Comparison of ENCODE assay signal across 23 cellular contexts in genomic region chr20:51667491-51667890, GRCh38.
"Had no signal": no experiment of that assay in that cellular context is flagged by ENCODE, and none has a peak within 500 bp of the region (broad histone marks: within the 10 kb centered on the region; RNA-seq: fewer than 3 reads in every experiment).

No MANE protein-coding gene starts in this region.

- H3K4me1 Mint-ChIP-seq: nephron had no signal

- H2AFZ ChIP-seq: hepatocyte had no signal

- ATAC-seq: activated naive CD4-positive, alpha-beta T cell treated with anti-CD3 and anti-CD28 coated beads, Interleukin-2, amount 50 U/mL, for 72 hours; activated T-cell treated with anti-CD3 and anti-CD28 coated beads, Interleukin-2, amount 50 U/mL, for 72 hours; left cardiac atrium; stimulated activated naive CD8-positive, alpha-beta T cell treated with anti-CD3 and anti-CD28 coated beads, Interleukin-15, Interleukin-2, amounts not matched to agents 100 U/mL and 50 U/mL, for 24 hours had no signal

- H3K9me3 Mint-ChIP-seq: activated naive CD4-positive, alpha-beta T cell treated with anti-CD3 and anti-CD28 coated beads, Interleukin-2, amount 50 U/mL, for 72 hours; activated T-cell treated with anti-CD3 and anti-CD28 coated beads, Interleukin-2, amount 50 U/mL, for 72 hours; nephron had no signal

- H3K27ac Mint-ChIP-seq: activated naive CD4-positive, alpha-beta T cell treated with anti-CD3 and anti-CD28 coated beads, Interleukin-2, amount 50 U/mL, for 72 hours; activated T-cell treated with anti-CD3 and anti-CD28 coated beads, Interleukin-2, amount 50 U/mL, for 72 hours; nephron had no signal

- H3K27ac ChIP-seq: adrenal gland, hepatocyte, tibial artery, uterus had no signal

- H3K27me3 ChIP-seq: adrenal gland, hepatocyte, tibial artery, uterus had no signal

- H3K36me3 ChIP-seq: uterus had no signal

- DNase-seq: activated CD4-positive, alpha-beta T cell treated with anti-CD3 and anti-CD28 coated beads, Interleukin-2, amount 50 U/mL, for 4 hours; activated CD4-positive, CD25-positive, alpha-beta regulatory T cell treated with anti-CD3 and anti-CD28 coated beads, Interleukin-2, amount 50 U/mL, for 72 hours; activated effector memory CD4-positive, alpha-beta T cell treated with anti-CD3 and anti-CD28 coated beads, Interleukin-2, amount 50 U/mL, for 16 hours; activated T-cell treated with anti-CD3 and anti-CD28 coated beads, Interleukin-2, amount 50 U/mL, for 72 hours; adrenal gland; dermis blood vessel endothelial cell; effector memory CD4-positive, alpha-beta T cell; left cardiac atrium; mesenchymal stem cell; mucosa of descending colon; nucleus accumbens; stimulated activated CD4-positive, alpha-beta T cell treated with anti-CD3 and anti-CD28 coated beads, Interleukin-12 subunit alpha, Interleukin-12 subunit beta, amount 100 ng/mL, for 4 hours; stimulated activated CD4-positive, alpha-beta T cell treated with anti-CD3 and anti-CD28 coated beads, Interleukin-1b, Interleukin-23, amount 100 ng/mL, for 48 hours; stimulated activated CD8-positive, alpha-beta memory T cell treated with anti-CD3 and anti-CD28 coated beads, Interleukin-4, amount 100 ng/mL, for 48 hours; stimulated activated naive CD8-positive, alpha-beta T cell treated with anti-CD3 and anti-CD28 coated beads, Interleukin-15, Interleukin-2, amounts not matched to agents 100 U/mL and 50 U/mL, for 24 hours; substantia nigra; T-helper 1 cell; T-helper 9 cell; tibial artery; uterus had no signal

- H3K79me2 ChIP-seq: hepatocyte had no signal

- H3K4me3 Mint-ChIP-seq: activated T-cell treated with anti-CD3 and anti-CD28 coated beads, Interleukin-2, amount 50 U/mL, for 72 hours; nephron had no signal

- H3K4me1 ChIP-seq: adrenal gland, tibial artery, uterus had no signal

- H3K4me3 ChIP-seq: adrenal gland, hepatocyte, mucosa of descending colon, tibial artery, uterus had no signal

- H3K9me3 ChIP-seq: adrenal gland, mucosa of descending colon, tibial artery, uterus had no signal

- H3K4me2 ChIP-seq: hepatocyte had no signal

- H3K36me3 Mint-ChIP-seq: activated naive CD4-positive, alpha-beta T cell treated with anti-CD3 and anti-CD28 coated beads, Interleukin-2, amount 50 U/mL, for 72 hours had no signal
